Comparison of ENCODE assay signal across 12 cellular contexts in the genomic region with DNA sequence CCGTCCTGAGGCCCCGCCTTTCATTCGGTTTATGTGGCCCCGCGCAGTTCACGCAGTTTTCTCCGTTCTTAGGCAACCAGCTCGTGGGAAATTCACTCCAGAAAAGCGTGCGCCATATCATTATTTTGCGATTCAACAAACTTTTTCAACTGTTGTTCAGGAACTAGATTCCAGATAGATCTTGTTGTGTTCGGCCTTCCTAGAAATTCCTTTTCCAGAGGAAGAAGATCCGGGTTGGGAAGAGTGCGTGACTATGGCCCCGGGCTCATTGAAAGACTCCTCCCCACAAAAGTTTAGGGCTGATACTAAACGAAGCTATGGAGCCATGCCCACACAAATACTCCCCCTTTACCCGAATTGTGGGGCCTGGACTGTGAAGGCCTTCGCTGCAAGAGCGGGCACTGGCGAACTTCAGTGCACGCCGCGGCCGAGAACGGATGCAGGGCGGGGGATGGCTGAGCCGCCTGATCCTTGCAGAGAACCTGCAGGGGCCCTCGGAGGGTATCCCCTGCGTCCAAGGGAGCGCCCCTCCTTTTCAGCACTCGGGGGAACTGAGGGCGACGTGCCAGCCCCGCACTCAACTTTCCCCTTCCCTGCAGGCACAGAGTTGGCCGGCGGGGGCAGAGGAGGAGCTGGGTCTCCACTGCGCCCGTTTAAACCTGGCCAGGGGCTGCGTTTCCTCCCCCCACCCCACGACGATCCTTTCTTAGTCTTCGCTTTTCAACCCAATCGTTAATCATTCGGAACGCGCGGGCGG. TPM values are rescaled to one million over a fixed set of nuclear protein-coding genes. Genes with fewer than 3 reads are reported as not detected.
A peak's percentile ranks its signal among the peaks of the same experiment; 100 is the strongest.
DNase-seq lines count a peak whose midpoint lies in the region; ATAC-seq, FAIRE-seq and TF ChIP-seq lines count a peak whose summit lies in the region.
"Had no signal": no experiment of that assay in that cellular context is flagged by ENCODE, and none has a peak within 500 bp of the region (broad histone marks: within the 10 kb centered on the region; RNA-seq: fewer than 3 reads in every experiment).

No MANE protein-coding gene starts in this region.

- peaks cover 17% of the 10 kb centered on the region for H3K9me3 Mint-ChIP-seq in activated CD4-positive, alpha-beta T cell treated with anti-CD3 and anti-CD28 coated beads, Interleukin-2, amount 10 ng/mL, durations not matched to agents 24 days and 14 days
- H3K9me3 Mint-ChIP-seq in stimulated activated naive CD8-positive, alpha-beta T cell treated with anti-CD3 and anti-CD28 coated beads, Interleukin-15, amount 100 ng/mL, for 72 hours, result peaks cover 8 to 12% of the 10 kb centered on the region in 2 donors

- peaks cover 3% of the 10 kb centered on the region for H3K4me1 Mint-ChIP-seq in activated CD4-positive, alpha-beta T cell treated with anti-CD3 and anti-CD28 coated beads, Interleukin-2, amount 10 ng/mL, durations not matched to agents 24 days and 14 days
- peaks cover 16% of the 10 kb centered on the region for H3K4me1 Mint-ChIP-seq in stimulated activated naive CD8-positive, alpha-beta T cell treated with anti-CD3 and anti-CD28 coated beads, Interleukin-15, amount 100 ng/mL, for 72 hours

- H3K9me3 ChIP-seq in kidney (ENCODE audit: control insufficient read depth in 1 of 2, low read length in 2 of 2), result no peaks in the 10 kb centered on the region
- H3K9me3 ChIP-seq: HAP-1 had no signal

- H3K4me1 ChIP-seq in kidney (ENCODE audit: control insufficient read depth in 1 of 2, insufficient read depth in 1 of 2, low read depth in 1 of 2, low read length in 2 of 2), result no peaks in the 10 kb centered on the region
- H3K4me1 ChIP-seq: HAP-1 had no signal

- TF ChIP-seq CTCF in VCaP (conservative IDR thresholded peaks at IDR 0.05) (0 out of 2 replicates have a peak, but pooled peaks have one; percentile 21), kidney (IDR thresholded peaks at IDR 0.05; ENCODE audit: borderline replicate concordance, extremely low read depth, insufficient read depth) (no peak)

- peaks cover 11% of the 10 kb centered on the region for H3K36me3 Mint-ChIP-seq in activated CD4-positive, alpha-beta T cell treated with anti-CD3 and anti-CD28 coated beads, Interleukin-2, amount 10 ng/mL, durations not matched to agents 24 days and 14 days (ENCODE audit: low read depth)

- no peak overlapping the region for H3K27ac ChIP-seq in VCaP
- no peak overlapping the region for H3K27ac ChIP-seq in kidney (ENCODE audit: low read depth in 2 of 2, low read length in 2 of 2)
- H3K27ac ChIP-seq: HL-60 had no signal

- no peak overlapping the region for H3K9ac ChIP-seq in kidney (ENCODE audit: low read length in 2 of 2)

- peak overlapping the region; percentile 63 for H3K27ac Mint-ChIP-seq in activated CD4-positive, alpha-beta T cell treated with anti-CD3 and anti-CD28 coated beads, Interleukin-2, amount 10 ng/mL, durations not matched to agents 24 days and 14 days
- H3K27ac Mint-ChIP-seq in stimulated activated naive CD8-positive, alpha-beta T cell treated with anti-CD3 and anti-CD28 coated beads, Interleukin-15, amount 100 ng/mL, for 72 hours, result peak overlapping the region in 1 of 2 donors; percentile 12

- peaks cover 66% of the 10 kb centered on the region for H3K27me3 Mint-ChIP-seq in activated CD4-positive, alpha-beta T cell treated with anti-CD3 and anti-CD28 coated beads, Interleukin-2, amount 10 ng/mL, durations not matched to agents 24 days and 14 days
- H3K27me3 Mint-ChIP-seq in stimulated activated naive CD8-positive, alpha-beta T cell treated with anti-CD3 and anti-CD28 coated beads, Interleukin-15, amount 100 ng/mL, for 72 hours, result peaks cover 80% of the 10 kb centered on the region

- no peak for FAIRE-seq in kidney (lab: Jason Lieb, UNC)
- FAIRE-seq: GM12878 had no signal

- DNase-seq in activated CD4-positive, alpha-beta T cell treated with anti-CD3 and anti-CD28 coated beads, Interleukin-2, amount 10 ng/mL, durations not matched to agents 24 days and 14 days, result no peak
- DNase-seq in activated CD4-positive, alpha-beta T cell treated with anti-CD3 and anti-CD28 coated beads, Interleukin-2, amount 50 U/mL, for 48 hours, result no peak
- DNase-seq in kidney (peak; percentile 66), NOMO-1 (lab: John Stamatoyannopoulos, UW; ENCODE audit: unreplicated experiment in 2 of 2) (no peak)
- DNase-seq in stimulated activated naive CD8-positive, alpha-beta T cell treated with anti-CD3 and anti-CD28 coated beads, Interleukin-15, amount 100 ng/mL, for 72 hours, result no peak

- no peaks in the 10 kb centered on the region for H3K36me3 ChIP-seq in kidney (ENCODE audit: control insufficient read depth in 1 of 2, insufficient read depth in 2 of 2, low read length in 2 of 2)
- H3K36me3 ChIP-seq: HAP-1 had no signal

- H3K4me3 ChIP-seq in kidney (ENCODE audit: low read length in 2 of 2), result no peak overlapping the region
- H3K4me3 ChIP-seq: GM12878, HAP-1 had no signal

- ATAC-seq in stimulated activated naive CD8-positive, alpha-beta T cell treated with anti-CD3 and anti-CD28 coated beads, Interleukin-15, amount 100 ng/mL, for 72 hours, result peak; percentile 41
- ATAC-seq in GM21723 (IDR thresholded peaks at IDR 0.05; ENCODE audit: unreplicated experiment) (no peak), GM21717 (IDR thresholded peaks at IDR 0.05; ENCODE audit: unreplicated experiment) (no peak)
- ATAC-seq: GM12878 had no signal

- intact Hi-C loops in activated CD4-positive, alpha-beta T cell treated with anti-CD3 and anti-CD28 coated beads, Interleukin-2, amount 10 ng/mL, durations not matched to agents 24 days and 14 days (cut with micrococcal nuclease), result loop anchor here (1.0 to 10.0 kb wide), 2 partner anchors 7 to 951 kb away; a partner anchor contains a TSS
- intact Hi-C loops in kidney (cut with DNase I), result no loop called here

- no peak overlapping the region for H3K4me3 Mint-ChIP-seq in activated CD4-positive, alpha-beta T cell treated with anti-CD3 and anti-CD28 coated beads, Interleukin-2, amount 10 ng/mL, durations not matched to agents 24 days and 14 days
- H3K4me3 Mint-ChIP-seq in stimulated activated naive CD8-positive, alpha-beta T cell treated with anti-CD3 and anti-CD28 coated beads, Interleukin-15, amount 100 ng/mL, for 72 hours, result peak overlapping the region; percentile 66 to 77

RNA-seq across cellular contexts. Expression of a gene that starts 0.9 kb away (rescaled TPM):
- total RNA-seq in activated CD4-positive, alpha-beta T cell treated with anti-CD3 and anti-CD28 coated beads, Interleukin-2, amount 10 ng/mL, durations not matched to agents 24 days and 14 days, result not detected in 2 replicates
- not detected for total RNA-seq in kidney
- polyA plus RNA-seq in kidney (ENCODE audit: insufficient read depth, low read depth, low replicate concordance), result not detected
- total RNA-seq: epithelial cell of proximal tubule, GM12878 had no signal
- polyA plus RNA-seq: GM12878 had no signal
